ENCODE assay signal across 8 cellular contexts in the genomic region with DNA sequence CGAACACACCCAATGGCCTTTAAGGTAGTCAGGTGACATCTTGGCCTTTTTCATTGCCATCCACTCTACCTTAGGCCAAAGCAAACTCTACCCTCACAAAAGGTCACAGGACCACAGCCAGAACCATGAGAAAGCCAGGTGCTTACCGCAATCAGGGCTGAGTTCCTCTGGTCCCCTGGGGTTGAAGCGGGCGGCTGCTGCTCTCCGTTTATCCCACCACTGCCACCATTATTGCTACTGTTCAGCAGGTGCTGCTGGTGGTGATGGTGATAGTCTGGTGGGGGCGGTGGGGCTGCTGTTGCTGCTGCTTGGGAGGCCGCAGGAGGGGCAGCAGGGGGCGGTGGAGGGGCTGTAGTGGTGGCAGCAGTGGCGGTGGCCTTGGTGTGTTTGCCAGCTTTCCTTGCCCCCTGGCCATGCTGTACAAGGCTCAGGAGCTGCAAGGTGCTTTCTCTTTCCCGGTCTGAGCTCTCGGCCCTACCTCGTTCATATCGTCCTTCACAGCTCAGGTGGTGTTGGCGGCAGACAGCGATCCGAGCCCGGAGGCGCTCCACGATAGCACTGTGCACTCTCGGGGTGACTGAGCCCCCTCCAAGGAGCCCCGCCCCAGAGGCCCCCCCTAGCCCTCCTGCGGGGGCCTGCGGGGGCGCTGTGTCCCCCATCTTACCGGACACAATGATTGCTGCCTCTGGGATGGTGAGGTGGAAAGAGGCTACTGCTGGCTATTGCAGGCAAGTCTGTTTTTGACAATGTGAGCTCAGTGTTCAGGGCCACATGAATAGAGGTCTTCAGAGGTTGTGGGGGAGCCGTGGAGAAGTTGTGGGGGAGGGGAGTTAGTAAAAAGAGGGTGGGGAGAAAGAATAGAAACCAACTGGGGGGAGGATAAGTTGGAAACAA. TPM values are rescaled to one million over a fixed set of nuclear protein-coding genes. Genes with fewer than 3 reads are reported as not detected.
A peak's percentile ranks its signal among the peaks of the same experiment; 100 is the strongest.
DNase-seq lines count a peak whose midpoint lies in the region; ATAC-seq, FAIRE-seq and TF ChIP-seq lines count a peak whose summit lies in the region.

No MANE protein-coding gene starts in this region.

- ATAC-seq in GM19452 (IDR thresholded peaks at IDR 0.05; ENCODE audit: unreplicated experiment) = peak; percentile 35

- no peak overlapping the region for H3K27ac ChIP-seq in HUES6 (ENCODE audit: low read depth, low read length)

- H3K4me1 ChIP-seq in HUES6 (ENCODE audit: control insufficient read depth, insufficient read depth, low read length) = peaks cover 50% of the 10 kb centered on the region

- no peak for TF ChIP-seq POLR2A in H54 (IDR thresholded peaks at IDR 0.05; ENCODE audit: low read depth, low read length)

- peak; percentile 80 for DNase-seq in AG20443 (ENCODE audit: low spot score)
- DNase-seq in activated CD4-positive, alpha-beta T cell treated with anti-CD3 and anti-CD28 coated beads for 4 hours = peak; percentile 59 to 67
- DNase-seq in dermis blood vessel endothelial cell = peak; percentile 71
- DNase-seq in lung microvascular endothelial cell (ENCODE audit: low read depth in 2 of 2) = peak; percentile 62 to 73
- DNase-seq in stimulated activated CD8-positive, alpha-beta memory T cell treated with anti-CD3 and anti-CD28 coated beads, Interleukin-2, amount 100 ng/mL, for 48 hours (ENCODE audit: low read depth in 2 of 2) = peak; percentile 39 to 52
- no peak for DNase-seq in H54 (ENCODE audit: insufficient read length, low spot score)

- H3K36me3 ChIP-seq in HUES6 (ENCODE audit: control insufficient read depth, insufficient read depth, low read length) = no peaks in the 10 kb centered on the region

- peak overlapping the region; percentile 90 for H3K4me3 ChIP-seq in HUES6 (ENCODE audit: low read depth, low read length)

- H3K9ac ChIP-seq in HUES6 (ENCODE audit: low read length) = peak overlapping the region; percentile 80

- no peaks in the 10 kb centered on the region for H3K9me3 ChIP-seq in HUES6 (ENCODE audit: control insufficient read depth, insufficient read depth, low read depth, low read length)

- no peaks in the 10 kb centered on the region for H3K27me3 ChIP-seq in HUES6 (ENCODE audit: control insufficient read depth, insufficient read depth, low read length)

- FAIRE-seq in H54 (lab: Jason Lieb, UNC) = no peak

RNA-seq across cellular contexts. Expression of a gene that starts 1.5 kb away (rescaled TPM):
- 6.3 and 8.7 TPM in 2 replicates for total RNA-seq in dermis blood vessel endothelial cell
- total RNA-seq in lung microvascular endothelial cell = 4.6 and 5.2 TPM in 2 replicates

RNA-seq across cellular contexts. Expression of a gene that starts 48.2 kb away (rescaled TPM):
- total RNA-seq in dermis blood vessel endothelial cell (24.2 and 34.9 TPM in 2 replicates), lung microvascular endothelial cell (8.7 and 14.1 TPM in 2 replicates)

RNA-seq across cellular contexts. Expression of a gene that starts 48.3 kb away (rescaled TPM):
- total RNA-seq in dermis blood vessel endothelial cell (11.2 and 12.1 TPM in 2 replicates), lung microvascular endothelial cell (3.3 and 6.0 TPM in 2 replicates)
